Comparison of ENCODE assay signal across 1 cellular context in the genomic region with DNA sequence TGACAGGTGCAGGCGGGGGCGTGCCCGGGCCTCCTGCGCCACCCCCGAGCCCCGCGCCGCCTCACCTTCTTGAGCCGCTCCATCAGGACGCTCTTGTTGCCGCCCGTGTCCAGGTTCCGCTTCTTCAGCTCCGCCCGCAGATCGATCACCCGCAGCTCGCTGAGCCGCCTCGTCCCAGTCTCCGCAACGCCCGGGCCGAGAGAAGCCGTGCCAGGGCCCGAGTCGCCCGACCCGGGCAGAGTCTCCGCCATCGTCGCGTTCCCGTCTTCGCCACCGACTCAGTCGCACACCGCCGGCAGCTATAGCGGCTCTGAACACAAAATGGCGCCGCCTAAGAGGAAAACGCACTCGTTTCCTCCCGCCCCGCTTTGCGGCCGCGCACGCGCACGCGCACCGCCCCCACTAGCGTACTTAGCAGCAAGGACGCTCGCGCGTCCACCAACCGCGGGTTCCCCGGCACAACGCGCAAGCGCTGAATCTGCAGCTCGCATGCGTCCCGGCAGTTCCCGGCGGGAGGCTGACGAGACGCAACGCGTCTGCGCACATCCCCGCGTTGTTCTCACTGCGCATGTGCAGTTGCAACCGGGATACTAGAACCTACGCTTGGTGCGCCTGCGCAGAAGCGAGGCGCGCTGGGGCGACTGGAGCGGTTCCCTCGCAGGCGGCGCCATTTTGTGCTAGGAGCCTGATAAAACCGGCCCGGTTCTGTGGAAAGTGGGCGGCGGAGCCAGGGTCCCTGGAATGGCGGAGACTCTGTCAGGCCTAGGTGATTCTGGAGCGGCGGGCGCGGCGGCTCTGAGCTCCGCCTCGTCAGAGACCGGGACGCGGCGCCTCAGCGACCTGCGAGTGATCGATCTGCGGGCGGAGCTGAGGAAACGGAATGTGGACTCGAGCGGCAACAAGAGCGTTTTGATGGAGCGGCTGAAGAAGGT.
TF ChIP-seq lines count a peak whose summit lies in the region.

Gene SAFB, plus strand, starts transcription at position 619 of the 932 bp plus-strand sequence. Its CDS starts 123 bp downstream, at position 742.
Gene SAFB2, minus strand, starts transcription at position 312 of the 932 bp plus-strand sequence. Its CDS starts 61 bp downstream, at position 251.

TF ChIP-seq in HepG2, 621 proteins besides CTCF, POLR2A, EP300 and RAD21 (continued from another document and continues in another):
- TF ChIP-seq ZNF264 (CRISPR knock-in tag; IDR thresholded peaks at IDR 0.05) (peak; percentile 68), SPEN (CRISPR knock-in tag; IDR thresholded peaks at IDR 0.05; ENCODE audit: low read depth) (peak; percentile 85), GTF3A (CRISPR knock-in tag; conservative IDR thresholded peaks at IDR 0.05) (no peak), ZBTB38 (CRISPR knock-in tag; IDR thresholded peaks at IDR 0.05) (0 out of 2 replicates have a peak, but pooled peaks have one; percentile 3), GATAD1 (CRISPR knock-in tag; IDR thresholded peaks at IDR 0.05) (peak; percentile 90), ZBTB2 (CRISPR knock-in tag; IDR thresholded peaks at IDR 0.05; ENCODE audit: low read depth) (peak; percentile 60), NR2F6 (IDR thresholded peaks at IDR 0.05) (no peak), NR2F6 (CRISPR knock-in tag; IDR thresholded peaks at IDR 0.05) (peak; percentile 15; the same call in 1 of the 2 replicates), MBNL3 (CRISPR knock-in tag; conservative IDR thresholded peaks at IDR 0.05) (no peak), KLF6 (CRISPR knock-in tag; IDR thresholded peaks at IDR 0.05) (peak; percentile 23; the same call in 1 of the 2 replicates), RFXAP (CRISPR knock-in tag; IDR thresholded peaks at IDR 0.05; ENCODE audit: borderline replicate concordance) (peak; percentile 89), ZNF326 (CRISPR knock-in tag; IDR thresholded peaks at IDR 0.05; ENCODE audit: borderline replicate concordance) (no peak), TP53 (CRISPR knock-in tag; conservative IDR thresholded peaks at IDR 0.05) (peak; percentile 68; the same call in 1 of the 2 replicates), PBX3 (CRISPR knock-in tag; IDR thresholded peaks at IDR 0.05; ENCODE audit: borderline replicate concordance) (0 out of 2 replicates have a peak, but pooled peaks have one; percentile 71), ELF1 (CRISPR knock-in tag; IDR thresholded peaks at IDR 0.05) (peak; percentile 81), PITX1 (CRISPR knock-in tag; IDR thresholded peaks at IDR 0.05) (0 out of 2 replicates have a peak, but pooled peaks have one; percentile 14), ZNF850 (CRISPR knock-in tag; conservative IDR thresholded peaks at IDR 0.05) (peak; percentile 93), TFDP1 (CRISPR knock-in tag; IDR thresholded peaks at IDR 0.05; ENCODE audit: borderline replicate concordance) (peak; percentile 84), MYC (CRISPR knock-in tag; IDR thresholded peaks at IDR 0.05; ENCODE audit: borderline replicate concordance) (peak; percentile 91; the same call in 1 of the 2 replicates), ZNF577 (CRISPR knock-in tag; IDR thresholded peaks at IDR 0.05; ENCODE audit: borderline replicate concordance, low read depth) (0 out of 2 replicates have a peak, but pooled peaks have one; percentile 20), SMAD3 (CRISPR knock-in tag; IDR thresholded peaks at IDR 0.05) (peak; percentile 60), ZFP91 (CRISPR knock-in tag; IDR thresholded peaks at IDR 0.05; ENCODE audit: borderline replicate concordance) (peak; percentile 75; the same call in 1 of the 2 replicates), HCFC1 (IDR thresholded peaks at IDR 0.05; ENCODE audit: low read depth, low read length) (peak; percentile 56), ZNF350 (CRISPR knock-in tag; IDR thresholded peaks at IDR 0.05; ENCODE audit: borderline replicate concordance, low read depth) (peak; percentile 86), TMF1 (CRISPR knock-in tag; IDR thresholded peaks at IDR 0.05; ENCODE audit: low read depth) (0 out of 2 replicates have a peak, but pooled peaks have one; percentile 15), POLR2G (IDR thresholded peaks at IDR 0.05; ENCODE audit: low read depth, low read length) (peak; percentile 97), FOXM1 (CRISPR knock-in tag; IDR thresholded peaks at IDR 0.05) (no peak), ZNF788 (CRISPR knock-in tag; IDR thresholded peaks at IDR 0.05; ENCODE audit: borderline replicate concordance) (no peak; the same call in none of the 2 replicates), ZNF230 (CRISPR knock-in tag; IDR thresholded peaks at IDR 0.05) (no peak), TBX2 (CRISPR knock-in tag; IDR thresholded peaks at IDR 0.05; ENCODE audit: borderline replicate concordance) (peak; percentile 81), KAT7 (CRISPR knock-in tag; IDR thresholded peaks at IDR 0.05; ENCODE audit: borderline replicate concordance) (peak; percentile 75; the same call in 1 of the 2 replicates), UBTF (CRISPR knock-in tag; IDR thresholded peaks at IDR 0.05) (peak; percentile 51; the same call in 1 of the 2 replicates), TBP (CRISPR knock-in tag; IDR thresholded peaks at IDR 0.05) (0 out of 2 replicates have a peak, but pooled peaks have one; percentile 26), ZFX (CRISPR knock-in tag; IDR thresholded peaks at IDR 0.05; ENCODE audit: low read depth) (peak; percentile 80), ZNF253 (CRISPR knock-in tag; IDR thresholded peaks at IDR 0.05; ENCODE audit: borderline replicate concordance) (no peak)
- TF ChIP-seq, protein P1, sequence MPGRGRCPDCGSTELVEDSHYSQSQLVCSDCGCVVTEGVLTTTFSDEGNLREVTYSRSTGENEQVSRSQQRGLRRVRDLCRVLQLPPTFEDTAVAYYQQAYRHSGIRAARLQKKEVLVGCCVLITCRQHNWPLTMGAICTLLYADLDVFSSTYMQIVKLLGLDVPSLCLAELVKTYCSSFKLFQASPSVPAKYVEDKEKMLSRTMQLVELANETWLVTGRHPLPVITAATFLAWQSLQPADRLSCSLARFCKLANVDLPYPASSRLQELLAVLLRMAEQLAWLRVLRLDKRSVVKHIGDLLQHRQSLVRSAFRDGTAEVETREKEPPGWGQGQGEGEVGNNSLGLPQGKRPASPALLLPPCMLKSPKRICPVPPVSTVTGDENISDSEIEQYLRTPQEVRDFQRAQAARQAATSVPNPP (CRISPR knock-in tag; IDR thresholded peaks at IDR 0.05), result peak; percentile 66
- TF ChIP-seq, protein P2, sequence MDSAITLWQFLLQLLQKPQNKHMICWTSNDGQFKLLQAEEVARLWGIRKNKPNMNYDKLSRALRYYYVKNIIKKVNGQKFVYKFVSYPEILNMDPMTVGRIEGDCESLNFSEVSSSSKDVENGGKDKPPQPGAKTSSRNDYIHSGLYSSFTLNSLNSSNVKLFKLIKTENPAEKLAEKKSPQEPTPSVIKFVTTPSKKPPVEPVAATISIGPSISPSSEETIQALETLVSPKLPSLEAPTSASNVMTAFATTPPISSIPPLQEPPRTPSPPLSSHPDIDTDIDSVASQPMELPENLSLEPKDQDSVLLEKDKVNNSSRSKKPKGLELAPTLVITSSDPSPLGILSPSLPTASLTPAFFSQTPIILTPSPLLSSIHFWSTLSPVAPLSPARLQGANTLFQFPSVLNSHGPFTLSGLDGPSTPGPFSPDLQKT (CRISPR knock-in tag; IDR thresholded peaks at IDR 0.05; ENCODE audit: borderline replicate concordance), result peak; percentile 55; the same call in 1 of the 2 replicates
- TF ChIP-seq, protein P3, sequence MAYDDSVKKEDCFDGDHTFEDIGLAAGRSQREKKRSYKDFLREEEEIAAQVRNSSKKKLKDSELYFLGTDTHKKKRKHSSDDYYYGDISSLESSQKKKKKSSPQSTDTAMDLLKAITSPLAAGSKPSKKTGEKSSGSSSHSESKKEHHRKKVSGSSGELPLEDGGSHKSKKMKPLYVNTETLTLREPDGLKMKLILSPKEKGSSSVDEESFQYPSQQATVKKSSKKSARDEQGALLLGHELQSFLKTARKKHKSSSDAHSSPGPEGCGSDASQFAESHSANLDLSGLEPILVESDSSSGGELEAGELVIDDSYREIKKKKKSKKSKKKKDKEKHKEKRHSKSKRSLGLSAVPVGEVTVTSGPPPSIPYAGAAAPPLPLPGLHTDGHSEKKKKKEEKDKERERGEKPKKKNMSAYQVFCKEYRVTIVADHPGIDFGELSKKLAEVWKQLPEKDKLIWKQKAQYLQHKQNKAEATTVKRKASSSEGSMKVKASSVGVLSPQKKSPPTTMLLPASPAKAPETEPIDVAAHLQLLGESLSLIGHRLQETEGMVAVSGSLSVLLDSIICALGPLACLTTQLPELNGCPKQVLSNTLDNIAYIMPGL (CRISPR knock-in tag; IDR thresholded peaks at IDR 0.05; ENCODE audit: borderline replicate concordance in 1 of 2, low read depth in 1 of 2), result peak; percentile 57 to 84; a peak in 2 of 4 replicates
- TF ChIP-seq, protein P4, sequence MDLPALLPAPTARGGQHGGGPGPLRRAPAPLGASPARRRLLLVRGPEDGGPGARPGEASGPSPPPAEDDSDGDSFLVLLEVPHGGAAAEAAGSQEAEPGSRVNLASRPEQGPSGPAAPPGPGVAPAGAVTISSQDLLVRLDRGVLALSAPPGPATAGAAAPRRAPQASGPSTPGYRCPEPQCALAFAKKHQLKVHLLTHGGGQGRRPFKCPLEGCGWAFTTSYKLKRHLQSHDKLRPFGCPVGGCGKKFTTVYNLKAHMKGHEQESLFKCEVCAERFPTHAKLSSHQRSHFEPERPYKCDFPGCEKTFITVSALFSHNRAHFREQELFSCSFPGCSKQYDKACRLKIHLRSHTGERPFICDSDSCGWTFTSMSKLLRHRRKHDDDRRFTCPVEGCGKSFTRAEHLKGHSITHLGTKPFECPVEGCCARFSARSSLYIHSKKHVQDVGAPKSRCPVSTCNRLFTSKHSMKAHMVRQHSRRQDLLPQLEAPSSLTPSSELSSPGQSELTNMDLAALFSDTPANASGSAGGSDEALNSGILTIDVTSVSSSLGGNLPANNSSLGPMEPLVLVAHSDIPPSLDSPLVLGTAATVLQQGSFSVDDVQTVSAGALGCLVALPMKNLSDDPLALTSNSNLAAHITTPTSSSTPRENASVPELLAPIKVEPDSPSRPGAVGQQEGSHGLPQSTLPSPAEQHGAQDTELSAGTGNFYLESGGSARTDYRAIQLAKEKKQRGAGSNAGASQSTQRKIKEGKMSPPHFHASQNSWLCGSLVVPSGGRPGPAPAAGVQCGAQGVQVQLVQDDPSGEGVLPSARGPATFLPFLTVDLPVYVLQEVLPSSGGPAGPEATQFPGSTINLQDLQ (CRISPR knock-in tag; IDR thresholded peaks at IDR 0.05), result peak; percentile 53; the same call in 1 of the 2 replicates
- TF ChIP-seq, protein P5, sequence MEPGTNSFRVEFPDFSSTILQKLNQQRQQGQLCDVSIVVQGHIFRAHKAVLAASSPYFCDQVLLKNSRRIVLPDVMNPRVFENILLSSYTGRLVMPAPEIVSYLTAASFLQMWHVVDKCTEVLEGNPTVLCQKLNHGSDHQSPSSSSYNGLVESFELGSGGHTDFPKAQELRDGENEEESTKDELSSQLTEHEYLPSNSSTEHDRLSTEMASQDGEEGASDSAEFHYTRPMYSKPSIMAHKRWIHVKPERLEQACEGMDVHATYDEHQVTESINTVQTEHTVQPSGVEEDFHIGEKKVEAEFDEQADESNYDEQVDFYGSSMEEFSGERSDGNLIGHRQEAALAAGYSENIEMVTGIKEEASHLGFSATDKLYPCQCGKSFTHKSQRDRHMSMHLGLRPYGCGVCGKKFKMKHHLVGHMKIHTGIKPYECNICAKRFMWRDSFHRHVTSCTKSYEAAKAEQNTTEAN (CRISPR knock-in tag; conservative IDR thresholded peaks at IDR 0.05), result peak; percentile 86
